Comparison of ENCODE assay signal across 2 cellular contexts in genomic region chr3:14962762-14963161, GRCh38.
TF ChIP-seq lines count a peak whose summit lies in the region.

No MANE protein-coding gene starts in this region.

TF ChIP-seq in A549, 52 proteins besides CTCF, POLR2A, EP300 and RAD21 (continued from another document):
- TF ChIP-seq, protein P1, sequence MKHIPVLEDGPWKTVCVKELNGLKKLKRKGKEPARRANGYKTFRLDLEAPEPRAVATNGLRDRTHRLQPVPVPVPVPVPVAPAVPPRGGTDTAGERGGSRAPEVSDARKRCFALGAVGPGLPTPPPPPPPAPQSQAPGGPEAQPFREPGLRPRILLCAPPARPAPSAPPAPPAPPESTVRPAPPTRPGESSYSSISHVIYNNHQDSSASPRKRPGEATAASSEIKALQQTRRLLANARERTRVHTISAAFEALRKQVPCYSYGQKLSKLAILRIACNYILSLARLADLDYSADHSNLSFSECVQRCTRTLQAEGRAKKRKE (CRISPR knock-in tag; IDR thresholded peaks at IDR 0.05; ENCODE audit: low read depth), result no peak
- TF ChIP-seq, protein P2, sequence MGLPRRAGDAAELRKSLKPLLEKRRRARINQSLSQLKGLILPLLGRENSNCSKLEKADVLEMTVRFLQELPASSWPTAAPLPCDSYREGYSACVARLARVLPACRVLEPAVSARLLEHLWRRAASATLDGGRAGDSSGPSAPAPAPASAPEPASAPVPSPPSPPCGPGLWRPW (IDR thresholded peaks at IDR 0.05), result no peak
- TF ChIP-seq CBX2 (IDR thresholded peaks at IDR 0.05; ENCODE audit: borderline replicate concordance, low read depth), result no peak
- no peak for TF ChIP-seq BHLHE40 (IDR thresholded peaks at IDR 0.05; ENCODE audit: low read depth, low read length)
- no peak for TF ChIP-seq CHD2 (IDR thresholded peaks at IDR 0.05; ENCODE audit: low read length, partially characterized antibody)
- TF ChIP-seq POLR2AphosphoS2 (conservative IDR thresholded peaks at IDR 0.05; ENCODE audit: low read length), result no peak
- TF ChIP-seq RNF2 (IDR thresholded peaks at IDR 0.05; ENCODE audit: borderline replicate concordance, low read depth), result no peak
- TF ChIP-seq RCOR1 (IDR thresholded peaks at IDR 0.05; ENCODE audit: low read depth, low read length), result no peak
- no peak for TF ChIP-seq HDAC2 (IDR thresholded peaks at IDR 0.05)
- TF ChIP-seq ELK1 (IDR thresholded peaks at IDR 0.05; ENCODE audit: low read depth, low read length), result no peak
- no peak for TF ChIP-seq ZNF302 (CRISPR knock-in tag; IDR thresholded peaks at IDR 0.05)
- no peak for TF ChIP-seq TP53 (CRISPR knock-in tag; IDR thresholded peaks at IDR 0.05)
- TF ChIP-seq EHMT2 (IDR thresholded peaks at IDR 0.05; ENCODE audit: low read depth), result no peak
TF ChIP-seq in A549: peak in this region for 0.

TF ChIP-seq in HEK293, 187 proteins besides CTCF, POLR2A, EP300 and RAD21 (continued from another document):
- TF ChIP-seq PRDM10 (tag by site-specific recombination; IDR thresholded peaks at IDR 0.05), result peak; percentile 55
- TF ChIP-seq ZNF660 (tag by site-specific recombination; IDR thresholded peaks at IDR 0.05), result no peak
